24 cellular contexts compared by ENCODE assay signal in genomic region chr7:158420591-158421340, GRCh38.
"Had no signal": no experiment of that assay in that cellular context is flagged by ENCODE, and none has a peak within 500 bp of the region (broad histone marks: within the 10 kb centered on the region; RNA-seq: fewer than 3 reads in every experiment).

No MANE protein-coding gene starts in this region.

- ATAC-seq: foreskin keratinocyte; gastroesophageal sphincter; heart left ventricle; left cardiac atrium; left lung; naive thymus-derived CD4-positive, alpha-beta T cell; stimulated activated naive B cell treated with anti-CD40 and anti-IgM and Interleukin-4, amounts not matched to agents 10 μg/mL and 1 μg/mL and 100 μg/mL, for 72 hours; stimulated activated naive CD8-positive, alpha-beta T cell treated with anti-CD3 and anti-CD28 coated beads, Interleukin-15, amount 100 ng/mL, for 72 hours had no signal

- DNase-seq: colonic mucosa; effector CD8-positive, alpha-beta T cell; foreskin keratinocyte; heart left ventricle; left cardiac atrium; left lung; mesenchymal stem cell; midbrain; naive thymus-derived CD4-positive, alpha-beta T cell; nephron progenitor cell; occipital lobe; ovary; retina; spleen; stimulated activated CD4-positive, alpha-beta T cell treated with anti-CD3 and anti-CD28 coated beads, Interleukin-4, amount 100 ng/mL, for 4 hours; stimulated activated naive B cell treated with anti-CD40 and anti-IgM and Interleukin-4, amounts not matched to agents 10 μg/mL and 1 μg/mL and 100 μg/mL, for 72 hours; stimulated activated naive CD8-positive, alpha-beta T cell treated with anti-CD3 and anti-CD28 coated beads, Interleukin-15, amount 100 ng/mL, for 72 hours; transverse colon had no signal

- H3K4me3 ChIP-seq: colonic mucosa, esophagus muscularis mucosa, gastroesophageal sphincter, heart left ventricle, left lung, ovary, skin epidermis, spleen, suprapubic skin, transverse colon, vagina had no signal

- H3K36me3 ChIP-seq: colonic mucosa, esophagus muscularis mucosa, gastroesophageal sphincter, heart left ventricle, left lung, ovary, spleen, suprapubic skin, transverse colon, vagina had no signal

- H3K27ac ChIP-seq: colonic mucosa, esophagus muscularis mucosa, foreskin keratinocyte, gastroesophageal sphincter, heart left ventricle, left lung, ovary, skin epidermis, spleen, suprapubic skin, transverse colon, vagina had no signal

- H3K27ac Mint-ChIP-seq: dendritic cell treated with granulocyte-macrophage colony-stimulating factor and Interleukin-4, amounts not matched to agents 40 ng/mL and 50 ng/mL, for 4 days; naive thymus-derived CD4-positive, alpha-beta T cell; nephron progenitor cell; stimulated activated naive B cell treated with anti-CD40 and anti-IgM and Interleukin-4, amounts not matched to agents 10 μg/mL and 1 μg/mL and 100 μg/mL, for 72 hours had no signal

- H3K27me3 ChIP-seq: colonic mucosa, foreskin keratinocyte, gastroesophageal sphincter, left lung, ovary, spleen, suprapubic skin, transverse colon, vagina had no signal

- H3K4me3 Mint-ChIP-seq: dendritic cell treated with granulocyte-macrophage colony-stimulating factor and Interleukin-4, amounts not matched to agents 40 ng/mL and 50 ng/mL, for 4 days; naive thymus-derived CD4-positive, alpha-beta T cell; nephron progenitor cell; stimulated activated naive B cell treated with anti-CD40 and anti-IgM and Interleukin-4, amounts not matched to agents 10 μg/mL and 1 μg/mL and 100 μg/mL, for 72 hours; stimulated activated naive CD8-positive, alpha-beta T cell treated with anti-CD3 and anti-CD28 coated beads, Interleukin-15, amount 100 ng/mL, for 72 hours had no signal

- H3K4me1 ChIP-seq: colonic mucosa, esophagus muscularis mucosa, foreskin keratinocyte, gastroesophageal sphincter, heart left ventricle, left lung, spleen, suprapubic skin, transverse colon, vagina had no signal

- H3K27me3 Mint-ChIP-seq: dendritic cell treated with granulocyte-macrophage colony-stimulating factor and Interleukin-4, amounts not matched to agents 40 ng/mL and 50 ng/mL, for 4 days; stimulated activated naive B cell treated with anti-CD40 and anti-IgM and Interleukin-4, amounts not matched to agents 10 μg/mL and 1 μg/mL and 100 μg/mL, for 72 hours had no signal

- H3K36me3 Mint-ChIP-seq: naive thymus-derived CD4-positive, alpha-beta T cell; stimulated activated naive B cell treated with anti-CD40 and anti-IgM and Interleukin-4, amounts not matched to agents 10 μg/mL and 1 μg/mL and 100 μg/mL, for 72 hours had no signal

- H3K4me1 Mint-ChIP-seq: naive thymus-derived CD4-positive, alpha-beta T cell; nephron progenitor cell; stimulated activated naive CD8-positive, alpha-beta T cell treated with anti-CD3 and anti-CD28 coated beads, Interleukin-15, amount 100 ng/mL, for 72 hours had no signal

- H3K9me3 ChIP-seq: colonic mucosa, gastroesophageal sphincter, left lung, ovary, spleen, suprapubic skin, transverse colon, vagina had no signal
